Comparison of ENCODE assay signal across 18 cellular contexts in the genomic region with DNA sequence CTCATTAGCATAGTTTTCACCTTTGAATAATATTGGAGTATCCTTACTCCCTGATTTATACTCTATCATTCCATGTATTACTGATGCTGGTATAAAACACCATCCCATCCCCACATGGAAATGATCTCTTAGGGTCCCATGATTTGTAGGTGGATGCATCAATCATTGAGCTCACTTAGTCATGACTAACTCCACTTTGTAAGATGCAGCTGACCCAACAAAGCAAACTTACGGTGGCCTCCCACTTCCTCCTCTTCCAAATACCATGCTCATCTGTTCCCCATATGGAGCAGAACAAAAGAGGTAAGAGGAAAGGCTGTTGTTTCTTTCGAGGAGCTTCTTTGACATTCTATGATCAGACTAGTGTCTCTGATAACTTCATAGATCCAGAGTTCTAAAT.
"Had no signal": no experiment of that assay in that cellular context is flagged by ENCODE, and none has a peak within 500 bp of the region (broad histone marks: within the 10 kb centered on the region; RNA-seq: fewer than 3 reads in every experiment).

No MANE protein-coding gene starts in this region.

- H3K4me3 ChIP-seq: sigmoid colon, smooth muscle cell, thoracic aorta had no signal

- ATAC-seq: activated T-cell treated with anti-CD3 and anti-CD28 coated beads, Interleukin-2, amount 50 U/mL, for 72 hours; foreskin keratinocyte; left ventricle myocardium superior; naive thymus-derived CD8-positive, alpha-beta T cell; stimulated activated naive B cell treated with anti-CD40 and anti-IgM and Interleukin-4, amounts not matched to agents 10 μg/mL and 1 μg/mL and 100 μg/mL, for 72 hours had no signal

- DNase-seq: activated CD4-positive, alpha-beta memory T cell treated with anti-CD3 and anti-CD28 coated beads for 36 hours; activated CD4-positive, alpha-beta T cell treated with anti-CD3 and anti-CD28 coated beads for 48 hours; activated effector memory CD4-positive, alpha-beta T cell treated with Interleukin-2 at 50 U/mL for 16 hours; activated naive CD4-positive, alpha-beta T cell treated with anti-CD3 and anti-CD28 coated beads, Interleukin-2, amount 10 ng/mL, durations not matched to agents 7 days and 5 days; activated T-cell treated with anti-CD3 and anti-CD28 coated beads, Interleukin-2, amount 50 U/mL, for 72 hours; amygdala; foreskin keratinocyte; left ventricle myocardium superior; mammary epithelial cell; naive thymus-derived CD8-positive, alpha-beta T cell; retina; sigmoid colon; stimulated activated CD4-positive, alpha-beta T cell treated with anti-CD3 and anti-CD28 coated beads, Interleukin-15, amount 100 ng/mL, for 24 hours; stimulated activated CD8-positive, alpha-beta memory T cell treated with anti-CD3 and anti-CD28 coated beads, Interleukin-4, amount 100 ng/mL, for 48 hours; stimulated activated naive B cell treated with anti-CD40 and anti-IgM and Interleukin-4, amounts not matched to agents 10 μg/mL and 1 μg/mL and 100 μg/mL, for 72 hours; T-helper 1 cell had no signal
